Comparison of ENCODE assay signal across 13 cellular contexts in genomic region chr20:35315199-35316020, GRCh38. TPM values are rescaled to one million over a fixed set of nuclear protein-coding genes. Genes with fewer than 3 reads are reported as not detected.
DNase-seq lines count a peak whose midpoint lies in the region; ATAC-seq and TF ChIP-seq lines count a peak whose summit lies in the region.
"Had no signal": no experiment of that assay in that cellular context is flagged by ENCODE, and none has a peak within 500 bp of the region (broad histone marks: within the 10 kb centered on the region; RNA-seq: fewer than 3 reads in every experiment).

No MANE protein-coding gene starts in this region.

- H3K4me3 ChIP-seq in SK-N-SH (ENCODE audit: low read depth in 2 of 2, low read length in 1 of 2) = no peak overlapping the region
- H3K4me3 ChIP-seq: K562, skin epidermis had no signal

- peak; percentile 66 for ATAC-seq in activated naive CD8-positive, alpha-beta T cell treated with anti-CD3 and anti-CD28 coated beads, Interleukin-2, amount 10 ng/mL, durations not matched to agents 7 days and 5 days (ENCODE audit: low read depth)
- ATAC-seq in natural killer cell (peak; percentile 56 to 73 (median 69)), HG03521 (IDR thresholded peaks at IDR 0.05; ENCODE audit: unreplicated experiment) (no peak)
- ATAC-seq: K562 had no signal

- no peak for DNase-seq in Calu3
- DNase-seq in KBM-7 = peak; percentile 32
- no peak for DNase-seq in activated naive CD8-positive, alpha-beta T cell treated with anti-CD3 and anti-CD28 coated beads, Interleukin-2, amount 10 ng/mL, durations not matched to agents 7 days and 5 days
- DNase-seq in natural killer cell = no peak
- no peak for DNase-seq in C1 segment of cervical spinal cord (lab: John Stamatoyannopoulos, UW)
- no peak for DNase-seq in SK-N-SH
- DNase-seq: activated effector memory CD4-positive, alpha-beta T cell treated with Interleukin-2 at 50 U/mL for 16 hours; NCI-H524 treated with DMSO at 0.1 percent for 48 hours had no signal

- H3K4me3 Mint-ChIP-seq in Calu3 (ENCODE audit: low read depth, unreplicated experiment) (no peak overlapping the region), natural killer cell (peak overlapping the region; percentile 26)
- H3K4me3 Mint-ChIP-seq in activated naive CD8-positive, alpha-beta T cell treated with anti-CD3 and anti-CD28 coated beads, Interleukin-2, amount 10 ng/mL, durations not matched to agents 7 days and 5 days = peak overlapping the region; percentile 43
- H3K4me3 Mint-ChIP-seq: memory B cell had no signal

- CTCF ChIA-PET in Calu3 (lab: Charles Lee) = interaction anchor here (0.7 kb wide), 1 partner anchor 749 kb away, joined by 3 read pairs; no protein-coding TSS in a partner anchor
- CTCF ChIA-PET in SK-N-SH (lab: Yijun Ruan, JAX) = interaction anchor here (1.2 to 3.3 kb wide), 2 partner anchors 12 to 132 kb away, joined by 5 to 14 read pairs; no protein-coding TSS in a partner anchor

- no peaks in the 10 kb centered on the region for H3K9me3 Mint-ChIP-seq in Calu3 (ENCODE audit: low read depth, unreplicated experiment)
- no peaks in the 10 kb centered on the region for H3K9me3 Mint-ChIP-seq in activated naive CD8-positive, alpha-beta T cell treated with anti-CD3 and anti-CD28 coated beads, Interleukin-2, amount 10 ng/mL, durations not matched to agents 7 days and 5 days
- no peaks in the 10 kb centered on the region for H3K9me3 Mint-ChIP-seq in natural killer cell
- H3K9me3 Mint-ChIP-seq: memory B cell had no signal

- no TSS peak for BruUV-seq in Calu3 (replicated peaks; lab: Mats Ljungman, UMichigan)

- POLR2A ChIA-PET in activated naive CD8-positive, alpha-beta T cell treated with anti-CD3 and anti-CD28 coated beads, Interleukin-2, amount 10 ng/mL, durations not matched to agents 7 days and 5 days (lab: Charles Lee) = interaction anchor here (0.6 kb wide), 1 partner anchor 134 kb away, joined by 3 read pairs; no protein-coding TSS in a partner anchor
- POLR2A ChIA-PET in SK-N-SH (lab: Yijun Ruan, JAX) = no interaction called here

- no peak for TF ChIP-seq RAD21 in SK-N-SH (IDR thresholded peaks at IDR 0.05; ENCODE audit: low read length)

- peaks cover 44% of the 10 kb centered on the region for H3F3A ChIP-seq in SK-N-SH (replicated peaks; ENCODE audit: insufficient read depth)

- no peaks in the 10 kb centered on the region for H3K27me3 ChIP-seq in SK-N-SH (ENCODE audit: insufficient read depth)

- in situ Hi-C loops in KBM-7 (cut with MboI; ENCODE audit: low pct_unique_long_range_greater_than_20kb, low sequenced_read_pairs) = no loop called here

- intact Hi-C loops in Calu3 (cut with micrococcal nuclease; ENCODE audit: unreplicated experiment) = no loop called here
- intact Hi-C loops in natural killer cell (cut with micrococcal nuclease) = no loop called here

- H3K27ac ChIP-seq in SK-N-SH (ENCODE audit: low read depth in 2 of 2, low read length in 1 of 2) = peak overlapping the region in 1 of 2 experiments; percentile 23; a peak in 1 of 4 replicates

- 95% methylated on average over 8 of the region's 9 CpGs for WGBS in SK-N-SH (ENCODE audit: low lambda C conversion rate)

- no peaks in the 10 kb centered on the region for H3K9me2 ChIP-seq in SK-N-SH

- H3K27ac Mint-ChIP-seq in Calu3 (ENCODE audit: unreplicated experiment) = peak overlapping the region; percentile 21
- peak overlapping the region; percentile 80 for H3K27ac Mint-ChIP-seq in activated naive CD8-positive, alpha-beta T cell treated with anti-CD3 and anti-CD28 coated beads, Interleukin-2, amount 10 ng/mL, durations not matched to agents 7 days and 5 days
- H3K27ac Mint-ChIP-seq in natural killer cell = peak overlapping the region; percentile 50 to 78

- no peaks in the 10 kb centered on the region for H4K20me1 ChIP-seq in SK-N-SH (ENCODE audit: insufficient read depth)

- H3K36me3 Mint-ChIP-seq in Calu3 (ENCODE audit: insufficient read depth, unreplicated experiment) = peaks cover 28% of the 10 kb centered on the region
- H3K36me3 Mint-ChIP-seq in activated naive CD8-positive, alpha-beta T cell treated with anti-CD3 and anti-CD28 coated beads, Interleukin-2, amount 10 ng/mL, durations not matched to agents 7 days and 5 days = peaks cover 13% of the 10 kb centered on the region
- no peaks in the 10 kb centered on the region for H3K36me3 Mint-ChIP-seq in natural killer cell

- peaks cover 10 to 43% of the 10 kb centered on the region in 2 experiments for H3K4me1 ChIP-seq in SK-N-SH (ENCODE audit: control insufficient read depth in 1 of 2, insufficient read depth in 2 of 2, low read depth in 1 of 2, low read length in 1 of 2)

- H3K36me3 ChIP-seq in SK-N-SH (replicated peaks in 1 of 2; ENCODE audit: control insufficient read depth in 1 of 2, insufficient read depth in 2 of 2, low read length in 1 of 2) = no peaks in the 10 kb centered on the region

- TF ChIP-seq CTCF in Calu3 (IDR thresholded peaks at IDR 0.05; ENCODE audit: unreplicated experiment) = no peak
- no peak for TF ChIP-seq CTCF in natural killer cell (IDR thresholded peaks at IDR 0.05)
- TF ChIP-seq CTCF in SK-N-SH (IDR thresholded peaks at IDR 0.05) = no peak

- no peak overlapping the region for H3K4me2 ChIP-seq in SK-N-SH

- H3K4me1 Mint-ChIP-seq in Calu3 (ENCODE audit: low read depth, unreplicated experiment) (peaks cover 74% of the 10 kb centered on the region), natural killer cell (peaks cover 14 to 34% of the 10 kb centered on the region in 2 donors)
- peaks cover 40% of the 10 kb centered on the region for H3K4me1 Mint-ChIP-seq in activated naive CD8-positive, alpha-beta T cell treated with anti-CD3 and anti-CD28 coated beads, Interleukin-2, amount 10 ng/mL, durations not matched to agents 7 days and 5 days

- no peak overlapping the region for H3K9ac ChIP-seq in SK-N-SH

- no peaks in the 10 kb centered on the region for H3K27me3 Mint-ChIP-seq in Calu3 (ENCODE audit: unreplicated experiment)
- no peaks in the 10 kb centered on the region for H3K27me3 Mint-ChIP-seq in activated naive CD8-positive, alpha-beta T cell treated with anti-CD3 and anti-CD28 coated beads, Interleukin-2, amount 10 ng/mL, durations not matched to agents 7 days and 5 days
- no peaks in the 10 kb centered on the region for H3K27me3 Mint-ChIP-seq in natural killer cell (ENCODE audit: low read depth in 2 of 2)
- H3K27me3 Mint-ChIP-seq: memory B cell had no signal

- H3K9me3 ChIP-seq in SK-N-SH = no peaks in the 10 kb centered on the region

- H2AFZ ChIP-seq in SK-N-SH (ENCODE audit: low read depth) = no peak overlapping the region

- H3K79me2 ChIP-seq in SK-N-SH (ENCODE audit: insufficient read depth) = no peaks in the 10 kb centered on the region

- TF ChIP-seq EP300 in SK-N-SH (IDR thresholded peaks at IDR 0.05; ENCODE audit: borderline replicate concordance in 1 of 2, low read depth in 1 of 2, low read length in 1 of 2) = no peak

TF ChIP-seq in SK-N-SH, 30 proteins besides CTCF, POLR2A, EP300 and RAD21:
- TF ChIP-seq EZH2phosphoT487 (IDR thresholded peaks at IDR 0.05; ENCODE audit: borderline replicate concordance, low read depth) = no peak

RNA-seq across cellular contexts. Expression of gene FAM83C, which starts 23.2 kb away (rescaled TPM):
- total RNA-seq in Calu3 (2022) = 0.12 TPM in 1 of 2 replicates, not detected in the other
- total RNA-seq in activated naive CD8-positive, alpha-beta T cell treated with anti-CD3 and anti-CD28 coated beads, Interleukin-2, amount 10 ng/mL, durations not matched to agents 7 days and 5 days = not detected
- total RNA-seq in natural killer cell = not detected
- polyA plus RNA-seq in SK-N-SH (2012; rRNA removed) = not detected in 2 replicates
- not detected in 2 replicates for polyA plus RNA-seq in SK-N-SH (2012; cell fraction: cytosol; rRNA removed)
- polyA plus RNA-seq in SK-N-SH (2012; cell fraction: nucleus; rRNA removed) = 0.02 and 0.04 TPM in 2 replicates
- total RNA-seq: dermis microvascular lymphatic vessel endothelial cell, K562 had no signal
- polyA plus RNA-seq: K562 had no signal

RNA-seq across cellular contexts. Expression of gene EIF6, which starts 30.8 kb away (rescaled TPM):
- total RNA-seq in Calu3 (2022) (271 and 317 TPM in 2 replicates), natural killer cell (10 to 100 TPM; 73.9 to 81.4 (median 79.0) TPM)
- total RNA-seq in activated naive CD8-positive, alpha-beta T cell treated with anti-CD3 and anti-CD28 coated beads, Interleukin-2, amount 10 ng/mL, durations not matched to agents 7 days and 5 days = 10 to 100 TPM; 81.0 to 83.9 TPM
- polyA plus RNA-seq in SK-N-SH (2012; rRNA removed) = 343 and 356 TPM in 2 replicates
- polyA plus RNA-seq in SK-N-SH (2012; cell fraction: cytosol; rRNA removed) = 174 and 232 TPM in 2 replicates
- polyA plus RNA-seq in SK-N-SH (2012; cell fraction: nucleus; rRNA removed) = 485 and 538 TPM in 2 replicates

RNA-seq across cellular contexts. Expression of gene MMP24OS, which starts 37.5 kb away (rescaled TPM):
- total RNA-seq in Calu3 (2022) (86.8 and 95.4 TPM in 2 replicates), natural killer cell (10 to 100 TPM; 76.5 to 92.7 (median 86.6) TPM)
- total RNA-seq in activated naive CD8-positive, alpha-beta T cell treated with anti-CD3 and anti-CD28 coated beads, Interleukin-2, amount 10 ng/mL, durations not matched to agents 7 days and 5 days = 10 to 100 TPM; 64.3 to 70.1 TPM
- polyA plus RNA-seq in SK-N-SH (2012; rRNA removed) = 52.4 and 53.1 TPM in 2 replicates
- polyA plus RNA-seq in SK-N-SH (2012; cell fraction: cytosol; rRNA removed) = 45.2 and 58.3 TPM in 2 replicates
- 64.2 and 76.0 TPM in 2 replicates for polyA plus RNA-seq in SK-N-SH (2012; cell fraction: nucleus; rRNA removed)

Comparison
In these comparisons a context has a peak if more than half of its experiments do, and no peak if none do; other contexts are left out.
1. H3K27ac Mint-ChIP-seq: peak in every context shown above with its lines; median percentile 80 in activated naive CD8-positive, alpha-beta T cell treated with anti-CD3 and anti-CD28 coated beads, Interleukin-2, amount 10 ng/mL, durations not matched to agents 7 days and 5 days; 64 in natural killer cell; 21 in Calu3.